Comparison of ENCODE assay signal across 8 cellular contexts in the genomic region with DNA sequence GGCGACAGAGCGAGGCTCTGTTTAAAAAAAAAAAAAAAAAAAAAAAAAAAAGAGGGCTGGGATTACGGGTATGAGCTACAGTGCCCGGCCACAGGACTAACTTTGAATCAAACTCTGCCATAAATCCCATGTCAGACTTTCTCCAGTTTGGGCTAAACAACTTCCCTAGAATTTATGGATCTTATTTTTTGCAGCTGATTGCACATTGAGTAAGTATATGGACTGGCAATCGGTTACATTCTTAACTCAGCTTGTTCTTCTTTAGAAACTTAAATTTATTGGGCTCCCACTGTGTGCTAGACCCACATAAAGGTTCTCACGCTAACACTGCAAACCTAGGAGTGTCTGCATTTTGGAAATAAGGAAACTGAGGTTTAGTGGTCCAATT. TPM values are rescaled to one million over a fixed set of nuclear protein-coding genes. Genes with fewer than 3 reads are reported as not detected.
A peak's percentile ranks its signal among the peaks of the same experiment; 100 is the strongest.
DNase-seq lines count a peak whose midpoint lies in the region; TF ChIP-seq lines count a peak whose summit lies in the region.

No MANE protein-coding gene starts in this region.

- H3K4me2 ChIP-seq in GM23248 (ENCODE audit: unreplicated experiment) (peak overlapping the region; percentile 96), skeletal muscle satellite cell (ENCODE audit: low read length) (peak overlapping the region; percentile 97)

- H3K9me3 Mint-ChIP-seq in glutamatergic neuron (ENCODE audit: unreplicated experiment) = peaks cover 6% of the 10 kb centered on the region

- H3K4me1 ChIP-seq in GM23248 (ENCODE audit: insufficient read depth) (peaks cover 35% of the 10 kb centered on the region), skeletal muscle satellite cell (ENCODE audit: control insufficient read depth, insufficient read depth, low read length) (peaks cover 20% of the 10 kb centered on the region)

- H3K9me3 ChIP-seq in GM23248 (ENCODE audit: low read depth) (no peaks in the 10 kb centered on the region), WERI-Rb-1 (ENCODE audit: severe bottlenecking) (no peaks in the 10 kb centered on the region), skeletal muscle satellite cell (replicated peaks; ENCODE audit: low read length) (no peaks in the 10 kb centered on the region)

- H3K9me2 ChIP-seq in GM23248 (ENCODE audit: insufficient read depth) = no peaks in the 10 kb centered on the region

- no peak overlapping the region for H3K27ac Mint-ChIP-seq in glutamatergic neuron (ENCODE audit: unreplicated experiment)

- peak overlapping the region; percentile 71 for H3K4me3 ChIP-seq in GM23248
- peak overlapping the region; percentile 67 for H3K4me3 ChIP-seq in WERI-Rb-1 (ENCODE audit: low read depth, low read length)
- peak overlapping the region; percentile 88 for H3K4me3 ChIP-seq in skeletal muscle satellite cell (ENCODE audit: low read length)

- H2AFZ ChIP-seq in GM23248 = peak overlapping the region; percentile 92

- H3K36me3 ChIP-seq in GM23248 (ENCODE audit: low read depth) (no peaks in the 10 kb centered on the region), WERI-Rb-1 (peaks cover 37% of the 10 kb centered on the region), skeletal muscle satellite cell (ENCODE audit: insufficient read depth, low read length) (peaks cover 13% of the 10 kb centered on the region)

- no peaks in the 10 kb centered on the region for H3K36me3 Mint-ChIP-seq in glutamatergic neuron (ENCODE audit: unreplicated experiment)

- H3K79me2 ChIP-seq in GM23248 (ENCODE audit: insufficient read depth) = peaks cover 34% of the 10 kb centered on the region

- in situ Hi-C loops in GM23248 (cut with MboI) = no loop called here

- H3K27me3 ChIP-seq in GM23248 (replicated peaks; ENCODE audit: insufficient read depth) = no peaks in the 10 kb centered on the region
- no peaks in the 10 kb centered on the region for H3K27me3 ChIP-seq in WERI-Rb-1 (ENCODE audit: insufficient read depth, low read depth, severe bottlenecking)
- no peaks in the 10 kb centered on the region for H3K27me3 ChIP-seq in skeletal muscle satellite cell (ENCODE audit: control insufficient read depth, insufficient read depth, low read length)

- H3K4me1 Mint-ChIP-seq in glutamatergic neuron (ENCODE audit: low read depth, unreplicated experiment) = peaks cover 16% of the 10 kb centered on the region

- H3K4me3 Mint-ChIP-seq in glutamatergic neuron (ENCODE audit: unreplicated experiment) = peak overlapping the region; percentile 64

- H4K20me1 ChIP-seq in GM23248 (ENCODE audit: insufficient read depth) = no peaks in the 10 kb centered on the region

- H3K27ac ChIP-seq in GM23248 (peak overlapping the region; percentile 78), WERI-Rb-1 (peak overlapping the region; percentile 96)

- TF ChIP-seq CTCF in WERI-Rb-1 (IDR thresholded peaks at IDR 0.05; ENCODE audit: low read depth, low read length) (no peak), glutamatergic neuron (IDR thresholded peaks at IDR 0.05; ENCODE audit: partially characterized antibody, unreplicated experiment) (no peak), GM20000 (IDR thresholded peaks at IDR 0.05; ENCODE audit: extremely low read depth, missing control alignments) (no peak)

- DNase-seq in GM23248 = peak; percentile 20
- no peak for DNase-seq in WERI-Rb-1
- DNase-seq in glutamatergic neuron = no peak
- no peak for DNase-seq in stimulated activated CD4-positive, alpha-beta T cell treated with anti-CD3 and anti-CD28 coated beads, Interleukin-4, amount 100 ng/mL, for 1 hour
- no peak for DNase-seq in SIG-M5 (lab: John Stamatoyannopoulos, UW)
- DNase-seq in LoVo (ENCODE audit: low spot score) = no peak
- no peak for DNase-seq in GM20000 (ENCODE audit: low spot score)

- H3F3A ChIP-seq in GM23248 (ENCODE audit: insufficient read depth) = peaks cover 14% of the 10 kb centered on the region; the same call in 1 of the 2 replicates

- peaks cover 4% of the 10 kb centered on the region for H3K27me3 Mint-ChIP-seq in glutamatergic neuron (ENCODE audit: unreplicated experiment)

- WGBS in GM23248 (ENCODE audit: low coverage in 1 of 2, low lambda C conversion rate in 2 of 2, missing lambda C conversion rate in 2 of 2), 2 experiments = 35 to 49% methylated on average over 4 to 6 of the region's 6 CpGs

- H3K9ac ChIP-seq in GM23248 (peak overlapping the region; percentile 95), skeletal muscle satellite cell (ENCODE audit: low read depth, low read length) (peak overlapping the region; percentile 97)

RNA-seq across cellular contexts. Expression of a gene that starts 0.8 kb away (rescaled TPM):
- total RNA-seq in GM23248 (2014; rRNA removed; shearing (Covaris generic)) = 53.3 and 63.2 TPM in 2 replicates
- 52.3 and 56.1 TPM in 2 replicates for polyA plus RNA-seq in GM23248 (2016; fragmentation: Nextera tagmentation; extraction: Ambion mirVana)
- total RNA-seq in glutamatergic neuron (ENCODE audit: unreplicated experiment) = 168 TPM
- total RNA-seq in skeletal muscle satellite cell (2012; rRNA removed) = 76.4 and 93.0 TPM in 2 replicates

RNA-seq across cellular contexts. Expression of a gene that starts 39.8 kb away (rescaled TPM):
- total RNA-seq in GM23248 (2014; rRNA removed; shearing (Covaris generic)) = 4.6 and 5.0 TPM in 2 replicates
- polyA plus RNA-seq in GM23248 (2016; fragmentation: Nextera tagmentation; extraction: Ambion mirVana) = 2.6 and 4.5 TPM in 2 replicates
- total RNA-seq in glutamatergic neuron (ENCODE audit: unreplicated experiment) = 3.6 TPM
- 0.44 and 1.0 TPM in 2 replicates for total RNA-seq in skeletal muscle satellite cell (2012; rRNA removed)
